Comparison of ENCODE assay signal across 14 cellular contexts in genomic region chr17:49213399-49213798, GRCh38. TPM values are rescaled to one million over a fixed set of nuclear protein-coding genes. Genes with fewer than 3 reads are reported as not detected.
DNase-seq lines count a peak whose midpoint lies in the region; ATAC-seq and TF ChIP-seq lines count a peak whose summit lies in the region.
"Had no signal": no experiment of that assay in that cellular context is flagged by ENCODE, and none has a peak within 500 bp of the region (broad histone marks: within the 10 kb centered on the region; RNA-seq: fewer than 3 reads in every experiment).

No MANE protein-coding gene starts in this region.

- H3K9me3 ChIP-seq in SK-N-SH: no peaks in the 10 kb centered on the region
- no peaks in the 10 kb centered on the region for H3K9me3 ChIP-seq in WERI-Rb-1 (ENCODE audit: severe bottlenecking)
- H3K9me3 ChIP-seq: neutrophil, tibial nerve had no signal

- H3K27ac ChIP-seq in SK-N-SH (ENCODE audit: low read depth in 2 of 2, low read length in 1 of 2) (no peak overlapping the region), WERI-Rb-1 (no peak overlapping the region)
- H3K27ac ChIP-seq: 22Rv1, GM23248, neutrophil had no signal

- H3F3A ChIP-seq in SK-N-SH (replicated peaks; ENCODE audit: insufficient read depth): peaks cover 10% of the 10 kb centered on the region

- no peak overlapping the region for H3K27ac Mint-ChIP-seq in activated T-helper 17 cell treated with anti-CD3 and anti-CD28 coated beads, Interleukin-2, amount 50 U/mL, for 72 hours
- peak overlapping the region; percentile 83 to 98 for H3K27ac Mint-ChIP-seq in natural killer cell

- CTCF ChIA-PET in SK-N-SH (lab: Yijun Ruan, JAX): interaction anchor here (1.3 to 9.5 kb wide), 3 partner anchors 9 to 33 kb away, joined by 5 to 105 read pairs (median 6); partner anchors contain the start of gene PHOSPHO1

- TF ChIP-seq POLR2A in GM19193 (IDR thresholded peaks at IDR 0.05; ENCODE audit: extremely low read depth, insufficient read depth, insufficient read length): peak; percentile 24

- no peak overlapping the region for H3K9ac ChIP-seq in SK-N-SH
- H3K9ac ChIP-seq: GM23248 had no signal

- H3K4me1 Mint-ChIP-seq in activated T-helper 17 cell treated with anti-CD3 and anti-CD28 coated beads, Interleukin-2, amount 50 U/mL, for 72 hours: peaks cover 70% of the 10 kb centered on the region
- H3K4me1 Mint-ChIP-seq in natural killer cell: peaks cover 91% of the 10 kb centered on the region in 2 donors

- peak overlapping the region; percentile 92 for H3K4me3 Mint-ChIP-seq in activated T-helper 17 cell treated with anti-CD3 and anti-CD28 coated beads, Interleukin-2, amount 50 U/mL, for 72 hours
- peak overlapping the region; percentile 100 for H3K4me3 Mint-ChIP-seq in natural killer cell

- H2AFZ ChIP-seq in SK-N-SH (ENCODE audit: low read depth): no peak overlapping the region
- H2AFZ ChIP-seq: GM23248 had no signal

- no peak for TF ChIP-seq EP300 in SK-N-SH (IDR thresholded peaks at IDR 0.05; ENCODE audit: borderline replicate concordance in 1 of 2, low read depth in 1 of 2, low read length in 1 of 2)

- POLR2A ChIA-PET in SK-N-SH (lab: Yijun Ruan, JAX): no interaction called here

- peaks cover 0 to 20% of the 10 kb centered on the region in 2 experiments; a peak in 3 of 4 replicates for H3K4me1 ChIP-seq in SK-N-SH (ENCODE audit: control insufficient read depth in 1 of 2, insufficient read depth in 2 of 2, low read depth in 1 of 2, low read length in 1 of 2)

- TF ChIP-seq RAD21 in SK-N-SH (IDR thresholded peaks at IDR 0.05; ENCODE audit: low read length): no peak

- H3K4me3 ChIP-seq in SK-N-SH (ENCODE audit: low read depth in 2 of 2, low read length in 1 of 2) (no peak overlapping the region), WERI-Rb-1 (ENCODE audit: low read depth, low read length) (no peak overlapping the region)
- H3K4me3 ChIP-seq: GM23248 had no signal

- DNase-seq in SK-N-SH (peak; percentile 5), natural killer cell (no peak), NCI-H146 (lab: John Stamatoyannopoulos, UW) (no peak), WERI-Rb-1 (no peak), DMS 273 (lab: John Stamatoyannopoulos, UW; ENCODE audit: unreplicated experiment) (no peak)
- DNase-seq: effector CD4-positive, alpha-beta T cell; GM23248; left cardiac atrium had no signal

- H4K20me1 ChIP-seq in SK-N-SH (ENCODE audit: insufficient read depth): no peaks in the 10 kb centered on the region

- H3K36me3 Mint-ChIP-seq in activated T-helper 17 cell treated with anti-CD3 and anti-CD28 coated beads, Interleukin-2, amount 50 U/mL, for 72 hours (ENCODE audit: low read depth): peaks cover 46% of the 10 kb centered on the region
- H3K36me3 Mint-ChIP-seq in natural killer cell: peaks cover 14% of the 10 kb centered on the region

- intact Hi-C loops in natural killer cell (cut with micrococcal nuclease): no loop called here

- H3K36me3 ChIP-seq in SK-N-SH (replicated peaks in 1 of 2; ENCODE audit: control insufficient read depth in 1 of 2, insufficient read depth in 2 of 2, low read length in 1 of 2) (no peaks in the 10 kb centered on the region), WERI-Rb-1 (no peaks in the 10 kb centered on the region)
- H3K36me3 ChIP-seq: neutrophil, tibial nerve had no signal

- 47% methylated on average over 5 of the region's 5 CpGs for WGBS in SK-N-SH (ENCODE audit: low lambda C conversion rate)

- TF ChIP-seq CTCF in SK-N-SH (IDR thresholded peaks at IDR 0.05): no peak
- TF ChIP-seq CTCF in natural killer cell (IDR thresholded peaks at IDR 0.05): no peak
- no peak for TF ChIP-seq CTCF in WERI-Rb-1 (IDR thresholded peaks at IDR 0.05; ENCODE audit: low read depth, low read length)

- H3K9me3 Mint-ChIP-seq in activated T-helper 17 cell treated with anti-CD3 and anti-CD28 coated beads, Interleukin-2, amount 50 U/mL, for 72 hours: no peaks in the 10 kb centered on the region
- H3K9me3 Mint-ChIP-seq in natural killer cell: no peaks in the 10 kb centered on the region

- H3K79me2 ChIP-seq in SK-N-SH (ENCODE audit: insufficient read depth): no peaks in the 10 kb centered on the region

- H3K27me3 Mint-ChIP-seq in activated T-helper 17 cell treated with anti-CD3 and anti-CD28 coated beads, Interleukin-2, amount 50 U/mL, for 72 hours: no peaks in the 10 kb centered on the region
- no peaks in the 10 kb centered on the region for H3K27me3 Mint-ChIP-seq in natural killer cell (ENCODE audit: low read depth in 2 of 2)

- no peaks in the 10 kb centered on the region for H3K9me2 ChIP-seq in SK-N-SH

- H3K27me3 ChIP-seq in SK-N-SH (ENCODE audit: insufficient read depth) (no peaks in the 10 kb centered on the region), WERI-Rb-1 (ENCODE audit: insufficient read depth, low read depth, severe bottlenecking) (no peaks in the 10 kb centered on the region)

- H3K4me2 ChIP-seq in SK-N-SH: no peak overlapping the region

- no peak for ATAC-seq in SK-N-SH treated with all-trans-retinoic acid at 6 μM for 48 hours
- ATAC-seq in activated T-helper 17 cell treated with anti-CD3 and anti-CD28 coated beads, Interleukin-2, amount 50 U/mL, for 72 hours (replicated peaks): no peak
- no peak for ATAC-seq in natural killer cell
- ATAC-seq: left cardiac atrium had no signal

TF ChIP-seq in SK-N-SH, 30 proteins besides CTCF, POLR2A, EP300 and RAD21:
- TF ChIP-seq SMC3 (IDR thresholded peaks at IDR 0.05; ENCODE audit: low read depth, low read length) (no peak), EZH2phosphoT487 (IDR thresholded peaks at IDR 0.05; ENCODE audit: borderline replicate concordance, low read depth) (no peak), GABPA (IDR thresholded peaks at IDR 0.05; ENCODE audit: low read depth) (no peak), CHD2 (IDR thresholded peaks at IDR 0.05; ENCODE audit: low read length, partially characterized antibody) (no peak), USF1 (IDR thresholded peaks at IDR 0.05; ENCODE audit: borderline replicate concordance, low read depth) (no peak)

TF ChIP-seq in SK-N-SH treated with all-trans-retinoic acid at 6 μM for 48 hours, 23 proteins besides CTCF, POLR2A, EP300 and RAD21 (continues in another document):
- TF ChIP-seq PPARA (CRISPR knock-in tag; IDR thresholded peaks at IDR 0.05; ENCODE audit: borderline replicate concordance) (no peak), ZFP3 (CRISPR knock-in tag; IDR thresholded peaks at IDR 0.05) (no peak), ARNTL (CRISPR knock-in tag; IDR thresholded peaks at IDR 0.05; ENCODE audit: borderline replicate concordance, low read depth) (no peak), CSDC2 (CRISPR knock-in tag; IDR thresholded peaks at IDR 0.05) (no peak), GLIS3 (CRISPR knock-in tag; IDR thresholded peaks at IDR 0.05) (no peak), PATZ1 (CRISPR knock-in tag; IDR thresholded peaks at IDR 0.05; ENCODE audit: borderline replicate concordance) (no peak), OSR1 (CRISPR knock-in tag; IDR thresholded peaks at IDR 0.05) (no peak), CSRNP3 (CRISPR knock-in tag; IDR thresholded peaks at IDR 0.05) (no peak), RARB (CRISPR knock-in tag; IDR thresholded peaks at IDR 0.05) (no peak), ZNF70 (CRISPR knock-in tag; IDR thresholded peaks at IDR 0.05) (no peak), TOX (CRISPR knock-in tag; IDR thresholded peaks at IDR 0.05; ENCODE audit: borderline replicate concordance) (no peak), TCF4 (CRISPR knock-in tag; IDR thresholded peaks at IDR 0.05; ENCODE audit: borderline replicate concordance) (no peak)

RNA-seq across cellular contexts. Expression of gene ABI3, which starts 2.9 kb away (rescaled TPM):
- 2.8 and 4.7 TPM in 2 replicates for polyA plus RNA-seq in SK-N-SH (2012; rRNA removed)
- 1.8 and 2.8 TPM in 2 replicates for polyA plus RNA-seq in SK-N-SH (2012; cell fraction: cytosol; rRNA removed)
- 2.2 and 3.0 TPM in 2 replicates for polyA plus RNA-seq in SK-N-SH (2012; cell fraction: nucleus; rRNA removed)
- 10 to 100 TPM; 23.5 to 36.1 TPM for total RNA-seq in activated T-helper 17 cell treated with anti-CD3 and anti-CD28 coated beads, Interleukin-2, amount 50 U/mL, for 72 hours
- 100 to 1,000 TPM in 2 of 3 donors, 10 to 100 TPM in 1; 82.9 to 131 (median 101) TPM for total RNA-seq in natural killer cell
- total RNA-seq: GM23248 had no signal
- polyA plus RNA-seq: GM23248 had no signal

RNA-seq across cellular contexts. Expression of gene GNGT2, which starts 3.0 kb away (rescaled TPM):
- 10.4 and 11.0 TPM in 2 replicates for polyA plus RNA-seq in SK-N-SH (2012; rRNA removed)
- polyA plus RNA-seq in SK-N-SH (2012; cell fraction: cytosol; rRNA removed): 11.8 and 12.9 TPM in 2 replicates
- 3.8 and 5.5 TPM in 2 replicates for polyA plus RNA-seq in SK-N-SH (2012; cell fraction: nucleus; rRNA removed)
- total RNA-seq in activated T-helper 17 cell treated with anti-CD3 and anti-CD28 coated beads, Interleukin-2, amount 50 U/mL, for 72 hours: 10 to 100 TPM; 23.1 to 27.0 TPM
- total RNA-seq in natural killer cell: 10 to 100 TPM; 35.8 to 41.6 (median 39.4) TPM
- total RNA-seq: GM23248 had no signal
- polyA plus RNA-seq: GM23248 had no signal

RNA-seq across cellular contexts. Expression of gene PHOSPHO1, which starts 17.2 kb away (rescaled TPM):
- polyA plus RNA-seq in SK-N-SH (2012; rRNA removed): 0.13 TPM in 1 of 2 replicates, not detected in the other
- polyA plus RNA-seq in SK-N-SH (2012; cell fraction: cytosol; rRNA removed): 0.03 and 0.05 TPM in 2 replicates
- polyA plus RNA-seq in SK-N-SH (2012; cell fraction: nucleus; rRNA removed): 0.11 and 0.25 TPM in 2 replicates
- total RNA-seq in activated T-helper 17 cell treated with anti-CD3 and anti-CD28 coated beads, Interleukin-2, amount 50 U/mL, for 72 hours: not detected
- 1 to 10 TPM in 1 of 3 donors, not detected in 2; 1.7 TPM for total RNA-seq in natural killer cell
- total RNA-seq: GM23248 had no signal
- polyA plus RNA-seq: GM23248 had no signal
